8 cellular contexts compared by ENCODE assay signal in genomic region chrX:46447384-46447783, GRCh38.
A peak's percentile ranks its signal among the peaks of the same experiment; 100 is the strongest.
DNase-seq lines count a peak whose midpoint lies in the region; ATAC-seq and TF ChIP-seq lines count a peak whose summit lies in the region.

No MANE protein-coding gene starts in this region.

- H3K27ac Mint-ChIP-seq in activated naive CD8-positive, alpha-beta T cell treated with anti-CD3 and anti-CD28 coated beads for 36 hours: peak overlapping the region; percentile 93

- H3K27ac ChIP-seq in suprapubic skin: peak overlapping the region; percentile 81

- H3K36me3 ChIP-seq in kidney epithelial cell (ENCODE audit: control insufficient read depth, insufficient read depth, low read length) (peaks cover 1% of the 10 kb centered on the region), suprapubic skin (peaks cover 11% of the 10 kb centered on the region)

- ATAC-seq in HG02884 (IDR thresholded peaks at IDR 0.05; ENCODE audit: unreplicated experiment): peak; percentile 22
- ATAC-seq in HG02885 (IDR thresholded peaks at IDR 0.05; ENCODE audit: poor library complexity, unreplicated experiment): no peak

- H3K4me3 Mint-ChIP-seq in activated naive CD8-positive, alpha-beta T cell treated with anti-CD3 and anti-CD28 coated beads for 36 hours: peak overlapping the region; percentile 87

- H3K27me3 ChIP-seq in kidney epithelial cell (ENCODE audit: control insufficient read depth, insufficient read depth, low read length) (no peaks in the 10 kb centered on the region), suprapubic skin (no peaks in the 10 kb centered on the region)

- H3K4me1 Mint-ChIP-seq in activated naive CD8-positive, alpha-beta T cell treated with anti-CD3 and anti-CD28 coated beads for 36 hours: peaks cover 18% of the 10 kb centered on the region

- H3K9me3 ChIP-seq in suprapubic skin: no peaks in the 10 kb centered on the region

- H3K4me3 ChIP-seq in kidney epithelial cell (ENCODE audit: low read depth, low read length): peak overlapping the region; percentile 49
- peak overlapping the region; percentile 70 for H3K4me3 ChIP-seq in suprapubic skin

- TF ChIP-seq POLR2A in suprapubic skin (IDR thresholded peaks at IDR 0.05): no peak

- DNase-seq in COLO829 (ENCODE audit: low spot score) (peak; percentile 8), kidney epithelial cell (ENCODE audit: low read depth) (no peak), suprapubic skin (ENCODE audit: low spot score in 2 of 2) (no peak), GF-D8 (lab: John Stamatoyannopoulos, UW) (no peak)
- no peak for DNase-seq in activated naive CD8-positive, alpha-beta T cell treated with anti-CD3 and anti-CD28 coated beads for 36 hours
- DNase-seq in activated CD8-positive, alpha-beta memory T cell treated with anti-CD3 and anti-CD28 coated beads, Interleukin-2, amount 50 U/mL, for 48 hours: no peak

- 37% methylated on average over 11 of the region's 16 CpGs for WGBS in suprapubic skin

- H3K9me3 Mint-ChIP-seq in activated naive CD8-positive, alpha-beta T cell treated with anti-CD3 and anti-CD28 coated beads for 36 hours: no peaks in the 10 kb centered on the region

- peaks cover 2% of the 10 kb centered on the region for H3K4me1 ChIP-seq in suprapubic skin

- TF ChIP-seq CTCF in kidney epithelial cell (IDR thresholded peaks at IDR 0.05; ENCODE audit: insufficient read depth, low read length, poor library complexity, severe bottlenecking) (no peak), suprapubic skin (IDR thresholded peaks at IDR 0.05) (no peak)

- TF ChIP-seq EP300 in suprapubic skin (IDR thresholded peaks at IDR 0.05): no peak

- peaks cover 18% of the 10 kb centered on the region for H3K36me3 Mint-ChIP-seq in activated naive CD8-positive, alpha-beta T cell treated with anti-CD3 and anti-CD28 coated beads for 36 hours

- no peaks in the 10 kb centered on the region for H3K27me3 Mint-ChIP-seq in activated naive CD8-positive, alpha-beta T cell treated with anti-CD3 and anti-CD28 coated beads for 36 hours
